ENCODE assay signal across 10 cellular contexts in the genomic region with DNA sequence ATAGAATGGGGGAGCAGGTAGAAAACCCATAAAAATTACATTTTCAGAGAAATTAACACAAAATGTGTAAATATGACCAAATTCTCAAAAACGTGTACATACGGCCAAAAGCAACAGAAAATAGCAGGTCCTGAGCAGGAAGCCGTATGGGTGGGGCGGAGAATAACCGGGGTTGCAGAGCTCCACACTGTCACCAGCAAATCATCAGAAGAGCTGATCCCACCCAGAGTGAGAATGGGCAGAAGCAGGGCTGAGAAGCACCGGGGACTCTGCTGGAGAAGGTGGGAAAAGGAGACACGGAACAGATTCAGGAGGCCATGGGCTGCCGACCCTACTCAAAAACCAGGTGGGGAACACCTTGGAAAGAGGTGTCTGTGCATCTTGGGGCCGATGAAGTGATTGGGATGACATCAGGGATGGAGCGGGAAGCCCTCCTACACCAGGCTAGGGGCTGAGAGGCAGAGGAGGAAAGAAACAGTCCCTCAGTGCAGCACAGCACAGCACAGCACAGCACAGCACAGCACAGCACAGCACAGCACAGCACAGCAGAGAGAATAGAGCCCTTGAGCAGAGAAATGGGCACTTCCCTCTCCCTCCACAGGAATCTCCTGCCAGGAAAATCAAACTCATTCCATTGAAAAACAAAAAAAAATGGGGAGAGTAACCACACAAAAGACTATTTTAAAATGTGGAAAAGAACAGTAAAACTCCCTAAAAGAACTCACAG. TPM values are rescaled to one million over a fixed set of nuclear protein-coding genes. Genes with fewer than 3 reads are reported as not detected.
DNase-seq lines count a peak whose midpoint lies in the region; ATAC-seq, FAIRE-seq and TF ChIP-seq lines count a peak whose summit lies in the region.
"Had no signal": no experiment of that assay in that cellular context is flagged by ENCODE, and none has a peak within 500 bp of the region (broad histone marks: within the 10 kb centered on the region; RNA-seq: fewer than 3 reads in every experiment).

No MANE protein-coding gene starts in this region.

- H3K4me1 Mint-ChIP-seq in activated CD8-positive, alpha-beta memory T cell treated with anti-CD3 and anti-CD28 coated beads, Interleukin-2, amount 10 ng/mL, durations not matched to agents 7 days and 5 days, result peaks cover 25% of the 10 kb centered on the region

- H3K4me3 ChIP-seq in pancreas (no peak overlapping the region), body of pancreas (no peak overlapping the region)

- H3K4me3 Mint-ChIP-seq in activated CD8-positive, alpha-beta memory T cell treated with anti-CD3 and anti-CD28 coated beads, Interleukin-2, amount 10 ng/mL, durations not matched to agents 7 days and 5 days, result no peak overlapping the region
- H3K4me3 Mint-ChIP-seq: activated naive CD4-positive, alpha-beta T cell treated with anti-CD3 and anti-CD28 coated beads, Interleukin-2, amount 50 U/mL, for 24 hours had no signal

- ATAC-seq in GM18508 (IDR thresholded peaks at IDR 0.05; ENCODE audit: insufficient read depth, unreplicated experiment), result peak; percentile 28
- ATAC-seq in HG02798 (IDR thresholded peaks at IDR 0.05; ENCODE audit: poor library complexity, unreplicated experiment), result peak; percentile 75
- ATAC-seq in pancreas, result peak in 3 of 4 donors; percentile 25 to 51 (median 35)
- no peak for ATAC-seq in body of pancreas
- no peak for ATAC-seq in activated CD8-positive, alpha-beta memory T cell treated with anti-CD3 and anti-CD28 coated beads, Interleukin-2, amount 10 ng/mL, durations not matched to agents 7 days and 5 days
- ATAC-seq: PC-3 had no signal

- H3K27me3 ChIP-seq in pancreas, result no peaks in the 10 kb centered on the region
- H3K27me3 ChIP-seq in body of pancreas, result no peaks in the 10 kb centered on the region

- no peak for FAIRE-seq in pancreas (lab: Jason Lieb, UNC)

- intact Hi-C loops in pancreas (cut with DNase I), result loop anchor here in 1 of 3 donors (10.0 kb wide), 1 partner anchor 186 kb away; no protein-coding TSS in a partner anchor
- intact Hi-C loops in body of pancreas (cut with DNase I), result no loop called here

- H3K9me3 ChIP-seq in pancreas, result no peaks in the 10 kb centered on the region
- H3K9me3 ChIP-seq in body of pancreas, result no peaks in the 10 kb centered on the region

- no peak for TF ChIP-seq CTCF in pancreas (IDR thresholded peaks at IDR 0.05)
- no peak for TF ChIP-seq CTCF in body of pancreas (IDR thresholded peaks at IDR 0.05)

- no peaks in the 10 kb centered on the region for H3K9me3 Mint-ChIP-seq in activated CD8-positive, alpha-beta memory T cell treated with anti-CD3 and anti-CD28 coated beads, Interleukin-2, amount 10 ng/mL, durations not matched to agents 7 days and 5 days (ENCODE audit: low read depth)

- CTCF ChIA-PET in activated CD8-positive, alpha-beta memory T cell treated with anti-CD3 and anti-CD28 coated beads, Interleukin-2, amount 10 ng/mL, durations not matched to agents 7 days and 5 days (lab: Charles Lee), result interaction anchor here (2.5 kb wide), 1 partner anchor 211 kb away, joined by 19 read pairs; no protein-coding TSS in a partner anchor

- H3K4me1 ChIP-seq in pancreas (peaks cover 0 to 1% (median 0%) of the 10 kb centered on the region in 3 donors), body of pancreas (peaks cover 8% of the 10 kb centered on the region)

- 85 to 89% methylated on average over 10 of the region's 10 CpGs for WGBS in pancreas, 2 donors
- WGBS in body of pancreas, 2 donors, result 75 to 84% methylated on average over 10 of the region's 10 CpGs

- H3K27ac ChIP-seq in angular gyrus (ENCODE audit: low read depth, low read length), result peak overlapping the region; percentile 68
- no peak overlapping the region for H3K27ac ChIP-seq in pancreas
- H3K27ac ChIP-seq in body of pancreas, result peak overlapping the region in 1 of 4 donors; percentile 44

- H3K36me3 ChIP-seq in pancreas (no peaks in the 10 kb centered on the region), body of pancreas (replicated peaks in 1 of 2; ENCODE audit: insufficient read depth in 1 of 2, low read depth in 2 of 2) (no peaks in the 10 kb centered on the region)

- no peak for TF ChIP-seq POLR2A in body of pancreas (IDR thresholded peaks at IDR 0.05)

- H3K27ac Mint-ChIP-seq in activated CD8-positive, alpha-beta memory T cell treated with anti-CD3 and anti-CD28 coated beads, Interleukin-2, amount 10 ng/mL, durations not matched to agents 7 days and 5 days, result no peak overlapping the region
- H3K27ac Mint-ChIP-seq: activated naive CD4-positive, alpha-beta T cell treated with anti-CD3 and anti-CD28 coated beads, Interleukin-2, amount 50 U/mL, for 24 hours had no signal

- no peaks in the 10 kb centered on the region for H3K27me3 Mint-ChIP-seq in activated CD8-positive, alpha-beta memory T cell treated with anti-CD3 and anti-CD28 coated beads, Interleukin-2, amount 10 ng/mL, durations not matched to agents 7 days and 5 days
- H3K27me3 Mint-ChIP-seq: activated naive CD4-positive, alpha-beta T cell treated with anti-CD3 and anti-CD28 coated beads, Interleukin-2, amount 50 U/mL, for 24 hours had no signal

- DNase-seq in pancreas (no peak), DMS114 treated with DMSO at 0.1 percent for 48 hours (lab: John Stamatoyannopoulos, UW; ENCODE audit: unreplicated experiment) (no peak), body of pancreas (no peak)
- no peak for DNase-seq in activated CD8-positive, alpha-beta memory T cell treated with anti-CD3 and anti-CD28 coated beads, Interleukin-2, amount 10 ng/mL, durations not matched to agents 7 days and 5 days
- no peak for DNase-seq in stimulated activated CD4-positive, alpha-beta T cell treated with anti-CD3 and anti-CD28 coated beads, Interleukin-1b, Interleukin-23, amount 100 ng/mL, for 48 hours
- DNase-seq: PC-3 had no signal

- peaks cover 18% of the 10 kb centered on the region for H3K36me3 Mint-ChIP-seq in activated CD8-positive, alpha-beta memory T cell treated with anti-CD3 and anti-CD28 coated beads, Interleukin-2, amount 10 ng/mL, durations not matched to agents 7 days and 5 days

RNA-seq across cellular contexts. Expression of a gene that starts 22.3 kb away (rescaled TPM):
- total RNA-seq in pancreas, result 10 to 100 TPM; 12.2 to 33.0 (median 15.7) TPM
- polyA plus RNA-seq in pancreas, result 1 to 10 TPM; 5.1 to 7.8 TPM
- 10 to 100 TPM; 13.5 to 24.6 TPM for total RNA-seq in body of pancreas
- total RNA-seq in activated CD8-positive, alpha-beta memory T cell treated with anti-CD3 and anti-CD28 coated beads, Interleukin-2, amount 10 ng/mL, durations not matched to agents 7 days and 5 days, result 10 to 100 TPM; 17.2 to 19.5 TPM

RNA-seq across cellular contexts. Expression of a gene that starts 47.4 kb away (rescaled TPM):
- not detected for total RNA-seq in pancreas
- not detected for polyA plus RNA-seq in pancreas
- not detected for total RNA-seq in body of pancreas
- not detected for total RNA-seq in activated CD8-positive, alpha-beta memory T cell treated with anti-CD3 and anti-CD28 coated beads, Interleukin-2, amount 10 ng/mL, durations not matched to agents 7 days and 5 days
- total RNA-seq: PC-3 had no signal

Comparison
In these comparisons a context has a peak if more than half of its experiments do, and no peak if none do; other contexts are left out.
1. ATAC-seq: peak in GM18508 (single experiment), HG02798 (single experiment) and pancreas (3 of 4); none in body of pancreas (single experiment) and activated CD8-positive, alpha-beta memory T cell treated with anti-CD3 and anti-CD28 coated beads, Interleukin-2, amount 10 ng/mL, durations not matched to agents 7 days and 5 days (single experiment).